Comparison of ENCODE assay signal across 9 cellular contexts in the genomic region with DNA sequence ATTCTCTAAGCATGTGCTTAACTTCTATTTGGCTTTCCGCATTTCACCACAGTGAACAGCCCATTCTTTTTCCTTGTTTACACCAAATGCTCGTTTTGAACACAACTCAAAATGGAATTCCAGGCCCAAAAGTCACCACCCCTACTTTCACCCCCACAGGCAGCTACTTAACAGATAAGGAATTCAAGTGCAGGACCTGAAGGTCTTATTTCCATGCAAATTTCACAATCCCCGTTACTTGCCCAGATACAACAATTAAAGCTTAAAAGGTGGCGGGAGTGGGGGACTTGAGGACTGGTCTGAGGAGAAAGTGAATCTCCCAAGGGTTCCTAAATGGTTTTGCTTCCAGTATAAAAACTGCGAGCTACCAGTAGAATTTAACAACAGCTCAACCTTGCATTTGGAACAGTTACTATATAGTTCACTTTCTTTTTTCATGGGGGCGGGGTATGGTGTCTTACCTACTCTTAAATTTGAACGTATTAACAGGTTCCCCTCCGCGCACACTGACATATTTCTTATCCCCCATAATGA. TPM values are rescaled to one million over a fixed set of nuclear protein-coding genes. Genes with fewer than 3 reads are reported as not detected.
DNase-seq lines count a peak whose midpoint lies in the region; ATAC-seq and TF ChIP-seq lines count a peak whose summit lies in the region.
"Had no signal": no experiment of that assay in that cellular context is flagged by ENCODE, and none has a peak within 500 bp of the region (broad histone marks: within the 10 kb centered on the region; RNA-seq: fewer than 3 reads in every experiment).

No MANE protein-coding gene starts in this region.

- H3K27me3 ChIP-seq in CD4-positive, alpha-beta memory T cell (ENCODE audit: insufficient read depth, low read length) = no peaks in the 10 kb centered on the region
- H3K27me3 ChIP-seq in OCI-LY3 (ENCODE audit: low read depth, low read length) = no peaks in the 10 kb centered on the region
- H3K27me3 ChIP-seq in neuron (ENCODE audit: insufficient read depth, low read length) = peaks cover 64% of the 10 kb centered on the region

- no peaks in the 10 kb centered on the region for H3K36me3 ChIP-seq in CD4-positive, alpha-beta memory T cell (ENCODE audit: insufficient read depth, low read length)
- no peaks in the 10 kb centered on the region for H3K36me3 ChIP-seq in OCI-LY3 (replicated peaks; ENCODE audit: low read depth, low read length)
- no peaks in the 10 kb centered on the region for H3K36me3 ChIP-seq in neuron (ENCODE audit: insufficient read depth, low read length)

- POLR2A ChIA-PET in CD4-positive, alpha-beta memory T cell (lab: Charles Lee; ENCODE audit: partially characterized antibody) = interaction anchor here (1.2 to 1.5 kb wide), 3 partner anchors 74 to 474 kb away, joined by 3 to 7 read pairs (median 5); partner anchors contain the start of genes FGD6, METAP2, NR2C1 and VEZT

- TF ChIP-seq POLR2A in erythroblast (IDR thresholded peaks at IDR 0.05; ENCODE audit: low read length) = no peak

- H3K4me2 ChIP-seq in OCI-LY3 (ENCODE audit: low read length) = peak overlapping the region; percentile 32; the same call in 1 of the 2 replicates

- no peaks in the 10 kb centered on the region for H3K9me3 ChIP-seq in CD4-positive, alpha-beta memory T cell (ENCODE audit: control insufficient read depth in 1 of 2, low read length in 2 of 2)
- H3K9me3 ChIP-seq in OCI-LY3 (ENCODE audit: insufficient read depth, low read length) = peaks cover 7% of the 10 kb centered on the region
- H3K9me3 ChIP-seq in neuron (ENCODE audit: low read length) = peaks cover 10% of the 10 kb centered on the region

- peak overlapping the region; percentile 60 for H3K27ac ChIP-seq in CD4-positive, alpha-beta memory T cell (ENCODE audit: low read depth, low read length)
- no peak overlapping the region for H3K27ac ChIP-seq in OCI-LY3 (ENCODE audit: low read length)

- no peaks in the 10 kb centered on the region for H4K20me1 ChIP-seq in OCI-LY3 (ENCODE audit: insufficient read depth, low read length)

- H3K9me3 Mint-ChIP-seq in CD4-positive, alpha-beta memory T cell = peaks cover 0 to 6% (median 2%) of the 10 kb centered on the region in 8 donors

- no peaks in the 10 kb centered on the region for H3K79me2 ChIP-seq in OCI-LY3 (ENCODE audit: low read length)

- peaks cover 6 to 17% of the 10 kb centered on the region in 2 donors for H3K27me3 Mint-ChIP-seq in CD4-positive, alpha-beta memory T cell

- H3K36me3 Mint-ChIP-seq in CD4-positive, alpha-beta memory T cell = peaks cover 0 to 2% of the 10 kb centered on the region in 2 donors

- peak in 3 of 5 donors; percentile 17 to 25 (median 22) for DNase-seq in CD4-positive, alpha-beta memory T cell
- peak; percentile 41 to 55 for DNase-seq in erythroblast (lab: John Stamatoyannopoulos, UW)
- no peak for DNase-seq in NCI-H2081 treated with DMSO at 0.1 percent for 48 hours (lab: John Stamatoyannopoulos, UW)
- no peak for DNase-seq in NCI-H69 (lab: John Stamatoyannopoulos, UW)
- DNase-seq in NCI-H345 treated with DMSO at 0.1 percent for 48 hours (lab: John Stamatoyannopoulos, UW; ENCODE audit: unreplicated experiment) = no peak

- CTCF ChIA-PET in CD4-positive, alpha-beta memory T cell (lab: Charles Lee; ENCODE audit: partially characterized antibody) = interaction anchor here (1.1 to 2.1 kb wide), 3 partner anchors 8 to 13 kb away, joined by 3 to 11 read pairs (median 4); no protein-coding TSS in a partner anchor

- intact Hi-C loops in CD4-positive, alpha-beta memory T cell (cut with micrococcal nuclease) = loop anchor here (1.0 to 5.0 kb wide), 3 partner anchors 75 to 488 kb away; partner anchors contain the start of genes FGD6, LTA4H, METAP2 and VEZT

- peak overlapping the region; percentile 85 to 93 (median 90) for H3K4me3 Mint-ChIP-seq in CD4-positive, alpha-beta memory T cell

- peak overlapping the region; percentile 76 to 93 (median 90) for H3K27ac Mint-ChIP-seq in CD4-positive, alpha-beta memory T cell

- peaks cover 14 to 52% (median 27%) of the 10 kb centered on the region in 4 donors for H3K4me1 Mint-ChIP-seq in CD4-positive, alpha-beta memory T cell

- no peak overlapping the region for H2AFZ ChIP-seq in OCI-LY3 (ENCODE audit: low read depth, low read length)
- no peak overlapping the region for H2AFZ ChIP-seq in neuron (ENCODE audit: low read depth, low read length)

- ATAC-seq in GM21381 (IDR thresholded peaks at IDR 0.05; ENCODE audit: unreplicated experiment) = no peak
- ATAC-seq: HCT116 had no signal

- H3K4me3 ChIP-seq in CD4-positive, alpha-beta memory T cell (ENCODE audit: low read length in 2 of 2) = peak overlapping the region in 1 of 2 donors; percentile 68
- peak overlapping the region; percentile 63; the same call in 1 of the 2 replicates for H3K4me3 ChIP-seq in OCI-LY3 (ENCODE audit: low read length)
- peak overlapping the region; percentile 44 for H3K4me3 ChIP-seq in neuron (ENCODE audit: low read length)

- no peak overlapping the region for H3K9ac ChIP-seq in OCI-LY3 (ENCODE audit: low read length)

- peaks cover 13% of the 10 kb centered on the region for H3K4me1 ChIP-seq in CD4-positive, alpha-beta memory T cell (ENCODE audit: insufficient read depth, low read length)
- H3K4me1 ChIP-seq in OCI-LY3 (ENCODE audit: low read length) (peaks cover 11% of the 10 kb centered on the region; the same call in 1 of the 2 replicates), neuron (ENCODE audit: insufficient read depth, low read length) (peaks cover 21% of the 10 kb centered on the region)

- TF ChIP-seq CTCF in OCI-LY3 (IDR thresholded peaks at IDR 0.05; ENCODE audit: low read depth, low read length) = no peak

RNA-seq across cellular contexts. Expression of gene USP44, which starts 3.7 kb away (rescaled TPM):
- 1 to 10 TPM; 5.4 to 5.6 TPM for total RNA-seq in CD4-positive, alpha-beta memory T cell
- polyA plus RNA-seq in CD4-positive, alpha-beta memory T cell = 1 to 10 TPM; 1.4 to 2.2 TPM

Comparison
In these comparisons a context has a peak if more than half of its experiments do, and no peak if none do; other contexts are left out.
1. DNase-seq: peak in CD4-positive, alpha-beta memory T cell (3 of 5) and erythroblast (2 of 2); none in NCI-H2081 treated with DMSO at 0.1 percent for 48 hours (single experiment), NCI-H69 (single experiment) and NCI-H345 treated with DMSO at 0.1 percent for 48 hours (single experiment).